ENCODE assay signal across 1 cellular context in genomic region chr4:47566975-47567374, GRCh38.
TF ChIP-seq lines count a peak whose summit lies in the region.

No MANE protein-coding gene starts in this region.

TF ChIP-seq in K562, 482 proteins besides CTCF, POLR2A, EP300 and RAD21:
- TF ChIP-seq TSHZ1 (CRISPR knock-in tag; IDR thresholded peaks at IDR 0.05) = no peak
- no peak for TF ChIP-seq ZFX (CRISPR knock-in tag; IDR thresholded peaks at IDR 0.05)
- TF ChIP-seq SMARCA5 (IDR thresholded peaks at IDR 0.05) = no peak
- no peak for TF ChIP-seq CAMTA2 (CRISPR knock-in tag; conservative IDR thresholded peaks at IDR 0.05)
- TF ChIP-seq SMAD3 (CRISPR knock-in tag; conservative IDR thresholded peaks at IDR 0.05) = no peak
- no peak for TF ChIP-seq SPI1 (IDR thresholded peaks at IDR 0.05; ENCODE audit: borderline replicate concordance, low read depth, low read length)
- TF ChIP-seq HOXB6 (CRISPR knock-in tag; IDR thresholded peaks at IDR 0.05; ENCODE audit: borderline replicate concordance) = no peak
- TF ChIP-seq NFYB (IDR thresholded peaks at IDR 0.05; ENCODE audit: extremely low read depth, insufficient read length) = no peak
- no peak for TF ChIP-seq ZNF124 (CRISPR knock-in tag; IDR thresholded peaks at IDR 0.05)
- TF ChIP-seq ZFP1 (CRISPR knock-in tag; IDR thresholded peaks at IDR 0.05) = no peak
- TF ChIP-seq SMC3 (conservative IDR thresholded peaks at IDR 0.05; ENCODE audit: insufficient read depth, low read depth, low read length) = no peak
- peak; percentile 20; the same call in 1 of the 2 replicates for TF ChIP-seq TEAD4 (IDR thresholded peaks at IDR 0.05; ENCODE audit: low read length)
- no peak for TF ChIP-seq TEAD4 (CRISPR knock-in tag; IDR thresholded peaks at IDR 0.05; ENCODE audit: borderline replicate concordance)
- no peak for TF ChIP-seq ZNF324 (CRISPR knock-in tag; IDR thresholded peaks at IDR 0.05)
- no peak for TF ChIP-seq ID3 (CRISPR knock-in tag; IDR thresholded peaks at IDR 0.05)
- TF ChIP-seq ID3 (tag; IDR thresholded peaks at IDR 0.05) = peak; percentile 31; the same call in 1 of the 2 replicates
- no peak for TF ChIP-seq IRF2 (CRISPR knock-in tag; IDR thresholded peaks at IDR 0.05)
- no peak for TF ChIP-seq BHLHE40 (IDR thresholded peaks at IDR 0.05; ENCODE audit: low read length)
- no peak for TF ChIP-seq ZNF146 (CRISPR knock-in tag; IDR thresholded peaks at IDR 0.05; ENCODE audit: unreplicated experiment)
- TF ChIP-seq KDM5B (IDR thresholded peaks at IDR 0.05; ENCODE audit: insufficient replicate concordance, low read depth, low read length) = no peak
- no peak for TF ChIP-seq ATF7 (IDR thresholded peaks at IDR 0.05)
- TF ChIP-seq ZNF79 (CRISPR knock-in tag; IDR thresholded peaks at IDR 0.05; ENCODE audit: low read depth) = no peak
- TF ChIP-seq ZBTB26 (CRISPR knock-in tag; IDR thresholded peaks at IDR 0.05) = no peak
- TF ChIP-seq SRSF7 (optimal IDR thresholded peaks at IDR 0.05; ENCODE audit: low read depth, low read length) = no peak
- no peak for TF ChIP-seq ZNF23 (CRISPR knock-in tag; IDR thresholded peaks at IDR 0.05)
- TF ChIP-seq ZNF407 (IDR thresholded peaks at IDR 0.05; ENCODE audit: low read depth) = no peak
- TF ChIP-seq TAL1 (IDR thresholded peaks at IDR 0.05) = peak; percentile 14; the same call in 1 of the 2 replicates
- no peak for TF ChIP-seq CLOCK (CRISPR knock-in tag; IDR thresholded peaks at IDR 0.05; ENCODE audit: borderline replicate concordance)
- no peak for TF ChIP-seq ARNT (IDR thresholded peaks at IDR 0.05)
- no peak for TF ChIP-seq CEBPG (CRISPR knock-in tag; IDR thresholded peaks at IDR 0.05)
- TF ChIP-seq CEBPG (tag; conservative IDR thresholded peaks at IDR 0.05 in 1 of 2, IDR thresholded peaks at IDR 0.05 in 1 of 2) = peak in 1 of 2 experiments; percentile 41; a peak in 2 of 4 replicates
- TF ChIP-seq HINFP (tag; conservative IDR thresholded peaks at IDR 0.05; ENCODE audit: low read depth) = no peak
- TF ChIP-seq CBFA2T3 (IDR thresholded peaks at IDR 0.05) = peak; percentile 16; the same call in 1 of the 2 replicates
- 0 out of 2 replicates have a peak, but pooled peaks have one; percentile 12 for TF ChIP-seq SOX6 (IDR thresholded peaks at IDR 0.05)
- TF ChIP-seq TFE3 (CRISPR knock-in tag; IDR thresholded peaks at IDR 0.05) = peak; percentile 92
- 0 out of 2 replicates have a peak, but pooled peaks have one; percentile 15 for TF ChIP-seq RAD51 (IDR thresholded peaks at IDR 0.05; ENCODE audit: borderline replicate concordance, low read depth)
- no peak for TF ChIP-seq NFE2 (IDR thresholded peaks at IDR 0.05; ENCODE audit: low read depth)
- no peak for TF ChIP-seq SAFB2 (IDR thresholded peaks at IDR 0.05; ENCODE audit: borderline replicate concordance, low read depth, low read length, severe bottlenecking)
- no peak for TF ChIP-seq MTA2 (IDR thresholded peaks at IDR 0.05; ENCODE audit: low read depth)
- peak; percentile 69; the same call in 1 of the 2 replicates for TF ChIP-seq CEBPB (tag; IDR thresholded peaks at IDR 0.05)
- no peak for TF ChIP-seq SUPT5H (IDR thresholded peaks at IDR 0.05)
- no peak for TF ChIP-seq PPARD (CRISPR knock-in tag; IDR thresholded peaks at IDR 0.05)
- TF ChIP-seq HNRNPH1 (optimal IDR thresholded peaks at IDR 0.05; ENCODE audit: low read depth, low read length) = no peak
- TF ChIP-seq PKNOX1 (IDR thresholded peaks at IDR 0.05) = 0 out of 2 replicates have a peak, but pooled peaks have one; percentile 25
- TF ChIP-seq POLR2AphosphoS5 (IDR thresholded peaks at IDR 0.05; ENCODE audit: control insufficient read depth, insufficient read depth, low read depth, low read length) = no peak
